Comparison of ENCODE assay signal across 1 cellular context in genomic region chr16:25257956-25258855, GRCh38.
TF ChIP-seq lines count a peak whose summit lies in the region.

No MANE protein-coding gene starts in this region.

TF ChIP-seq in Ishikawa, 13 proteins besides CTCF, POLR2A, EP300 and RAD21 (continued from another document):
- peak; percentile 73 for TF ChIP-seq MAX (IDR thresholded peaks at IDR 0.05)
- TF ChIP-seq, protein P1, sequence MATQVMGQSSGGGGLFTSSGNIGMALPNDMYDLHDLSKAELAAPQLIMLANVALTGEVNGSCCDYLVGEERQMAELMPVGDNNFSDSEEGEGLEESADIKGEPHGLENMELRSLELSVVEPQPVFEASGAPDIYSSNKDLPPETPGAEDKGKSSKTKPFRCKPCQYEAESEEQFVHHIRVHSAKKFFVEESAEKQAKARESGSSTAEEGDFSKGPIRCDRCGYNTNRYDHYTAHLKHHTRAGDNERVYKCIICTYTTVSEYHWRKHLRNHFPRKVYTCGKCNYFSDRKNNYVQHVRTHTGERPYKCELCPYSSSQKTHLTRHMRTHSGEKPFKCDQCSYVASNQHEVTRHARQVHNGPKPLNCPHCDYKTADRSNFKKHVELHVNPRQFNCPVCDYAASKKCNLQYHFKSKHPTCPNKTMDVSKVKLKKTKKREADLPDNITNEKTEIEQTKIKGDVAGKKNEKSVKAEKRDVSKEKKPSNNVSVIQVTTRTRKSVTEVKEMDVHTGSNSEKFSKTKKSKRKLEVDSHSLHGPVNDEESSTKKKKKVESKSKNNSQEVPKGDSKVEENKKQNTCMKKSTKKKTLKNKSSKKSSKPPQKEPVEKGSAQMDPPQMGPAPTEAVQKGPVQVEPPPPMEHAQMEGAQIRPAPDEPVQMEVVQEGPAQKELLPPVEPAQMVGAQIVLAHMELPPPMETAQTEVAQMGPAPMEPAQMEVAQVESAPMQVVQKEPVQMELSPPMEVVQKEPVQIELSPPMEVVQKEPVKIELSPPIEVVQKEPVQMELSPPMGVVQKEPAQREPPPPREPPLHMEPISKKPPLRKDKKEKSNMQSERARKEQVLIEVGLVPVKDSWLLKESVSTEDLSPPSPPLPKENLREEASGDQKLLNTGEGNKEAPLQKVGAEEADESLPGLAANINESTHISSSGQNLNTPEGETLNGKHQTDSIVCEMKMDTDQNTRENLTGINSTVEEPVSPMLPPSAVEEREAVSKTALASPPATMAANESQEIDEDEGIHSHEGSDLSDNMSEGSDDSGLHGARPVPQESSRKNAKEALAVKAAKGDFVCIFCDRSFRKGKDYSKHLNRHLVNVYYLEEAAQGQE (IDR thresholded peaks at IDR 0.05; ENCODE audit: low read depth): 0 out of 2 replicates have a peak, but pooled peaks have one; percentile 11
- TF ChIP-seq CEBPB (IDR thresholded peaks at IDR 0.05): no peak
- TF ChIP-seq NFIC (IDR thresholded peaks at IDR 0.05): peak; percentile 34; the same call in 1 of the 2 replicates
- no peak for TF ChIP-seq TCF12 (IDR thresholded peaks at IDR 0.05; ENCODE audit: low read depth)
- TF ChIP-seq TEAD4 (IDR thresholded peaks at IDR 0.05): no peak
- no peak for TF ChIP-seq USF1 (IDR thresholded peaks at IDR 0.05)
- peak; percentile 88; the same call in 1 of the 2 replicates for TF ChIP-seq ZBTB7A (IDR thresholded peaks at IDR 0.05; ENCODE audit: low read depth)
- 0 out of 2 replicates have a peak, but pooled peaks have one; percentile 28 for TF ChIP-seq YY1 (IDR thresholded peaks at IDR 0.05; ENCODE audit: low read depth)
- peak; percentile 74 for TF ChIP-seq TAF1 (IDR thresholded peaks at IDR 0.05; ENCODE audit: low read depth)
- no peak for TF ChIP-seq FOXM1 (IDR thresholded peaks at IDR 0.05; ENCODE audit: borderline replicate concordance, low read depth)
